9 cellular contexts compared by ENCODE assay signal in genomic region chr17:83192161-83192788, GRCh38.
A peak's percentile ranks its signal among the peaks of the same experiment; 100 is the strongest.
DNase-seq lines count a peak whose midpoint lies in the region; ATAC-seq, FAIRE-seq and TF ChIP-seq lines count a peak whose summit lies in the region.
"Had no signal": no experiment of that assay in that cellular context is flagged by ENCODE, and none has a peak within 500 bp of the region (broad histone marks: within the 10 kb centered on the region; RNA-seq: fewer than 3 reads in every experiment).

No MANE protein-coding gene starts in this region.

- H3K27me3 ChIP-seq in bronchial epithelial cell (ENCODE audit: control insufficient read depth, insufficient read depth, low read length) (no peaks in the 10 kb centered on the region), upper lobe of left lung (no peaks in the 10 kb centered on the region)

- 48 to 67% methylated on average over 13 of the region's 13 CpGs for WGBS in lower leg skin, 2 donors
- 80 to 83% methylated on average over 4 to 13 of the region's 13 CpGs for whole genome bisulfite sequencing in upper lobe of left lung, 2 donors

- intact Hi-C loops in lower leg skin (cut with DNase I; ENCODE audit: low total_unique reads) = no loop called here

- TF ChIP-seq EP300 in upper lobe of left lung (IDR thresholded peaks at IDR 0.05) = no peak

- no peaks in the 10 kb centered on the region for H3K36me3 ChIP-seq in bronchial epithelial cell (ENCODE audit: control insufficient read depth, insufficient read depth, low read length)
- no peaks in the 10 kb centered on the region for H3K36me3 ChIP-seq in upper lobe of left lung

- no peaks in the 10 kb centered on the region for H3K9me3 ChIP-seq in upper lobe of left lung

- TF ChIP-seq POLR2A in lower leg skin (IDR thresholded peaks at IDR 0.05) (no peak), upper lobe of left lung (IDR thresholded peaks at IDR 0.05) (no peak)

- DNase-seq in activated T-cell treated with anti-CD3 and anti-CD28 coated beads, Interleukin-2, amount 50 U/mL, for 48 hours = peak; percentile 18 to 34
- DNase-seq in activated T-cell treated with anti-CD3 and anti-CD28 coated beads for 4 hours (no peak), bronchial epithelial cell (ENCODE audit: low read depth) (no peak), lower leg skin (ENCODE audit: low spot score in 2 of 2) (peak; percentile 66 to 91), upper lobe of left lung (peak in 1 of 2 donors; percentile 31), NCI-H446 (lab: John Stamatoyannopoulos, UW) (no peak), HuH-7.5 (ENCODE audit: low spot score) (no peak), A172 (ENCODE audit: low spot score) (no peak)
- DNase-seq: H7 had no signal

- H3K4me1 ChIP-seq in upper lobe of left lung = peaks cover 15 to 42% (median 25%) of the 10 kb centered on the region in 4 donors

- peak overlapping the region in 3 of 4 donors; percentile 23 to 73 (median 48) for H3K27ac ChIP-seq in upper lobe of left lung

- ATAC-seq in upper lobe of left lung (ENCODE audit: low FRiP score in 2 of 2) = peak in 1 of 2 donors; percentile 74

- H3K4me3 ChIP-seq in bronchial epithelial cell (ENCODE audit: low read depth, low read length) (no peak overlapping the region), lower leg skin (ENCODE audit: low read depth, poor library complexity, severe bottlenecking) (no peak overlapping the region), upper lobe of left lung (no peak overlapping the region)

- TF ChIP-seq CTCF in bronchial epithelial cell (IDR thresholded peaks at IDR 0.05; ENCODE audit: insufficient read depth, low read length, severe bottlenecking) = no peak
- TF ChIP-seq CTCF in lower leg skin (IDR thresholded peaks at IDR 0.05) = no peak
- no peak for TF ChIP-seq CTCF in upper lobe of left lung (IDR thresholded peaks at IDR 0.05)

- FAIRE-seq in bronchial epithelial cell (lab: Jason Lieb, UNC) = peak; percentile 55

Comparison
In these comparisons a context has a peak if more than half of its experiments do, and no peak if none do; other contexts are left out.
1. DNase-seq: peak in activated T-cell treated with anti-CD3 and anti-CD28 coated beads, Interleukin-2, amount 50 U/mL, for 48 hours (2 of 2) and lower leg skin (2 of 2); none in activated T-cell treated with anti-CD3 and anti-CD28 coated beads for 4 hours (single experiment), bronchial epithelial cell (single experiment), NCI-H446 (0 of 2), HuH-7.5 (single experiment) and A172 (single experiment).